ENCODE assay signal across 9 cellular contexts in the genomic region with DNA sequence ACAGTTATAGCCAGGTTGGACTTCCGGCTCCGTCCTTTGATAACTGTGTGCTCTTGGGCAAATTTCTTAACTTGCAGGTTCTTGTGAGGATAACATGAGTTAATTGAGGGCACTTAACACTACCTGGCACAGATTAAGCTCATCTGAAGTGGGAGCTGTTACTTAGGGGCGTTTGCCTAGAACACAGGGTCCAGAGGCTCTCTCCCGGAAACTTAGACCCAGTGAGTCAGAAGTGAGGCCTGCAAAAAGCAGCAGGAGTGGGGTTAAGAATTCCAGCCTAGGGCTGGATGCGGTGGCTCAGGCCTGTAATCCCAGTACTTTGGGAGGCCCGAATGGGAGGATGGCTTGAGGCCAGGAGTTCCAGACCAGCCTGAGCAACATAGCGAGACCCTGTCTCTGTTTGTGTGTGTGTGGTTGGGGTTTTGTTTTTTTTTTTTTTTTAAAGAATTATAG. TPM values are rescaled to one million over a fixed set of nuclear protein-coding genes. Genes with fewer than 3 reads are reported as not detected.
A peak's percentile ranks its signal among the peaks of the same experiment; 100 is the strongest.
DNase-seq lines count a peak whose midpoint lies in the region; ATAC-seq, FAIRE-seq and TF ChIP-seq lines count a peak whose summit lies in the region.
"Had no signal": no experiment of that assay in that cellular context is flagged by ENCODE, and none has a peak within 500 bp of the region (broad histone marks: within the 10 kb centered on the region; RNA-seq: fewer than 3 reads in every experiment).

No MANE protein-coding gene starts in this region.

- peak overlapping the region in 3 of 4 donors; percentile 51 to 78 (median 74) for H3K4me3 ChIP-seq in adrenal gland
- peak overlapping the region; percentile 59 to 71 (median 71) for H3K4me3 ChIP-seq in HepG2 (replicated peaks in 1 of 3; ENCODE audit: insufficient read depth in 1 of 3, low read depth in 2 of 3, low read length in 3 of 3)
- peak overlapping the region; percentile 41 to 89 (median 54) for H3K4me3 ChIP-seq in tibial nerve

- TF ChIP-seq POLR2A in adrenal gland (IDR thresholded peaks at IDR 0.05), result peak in 1 of 2 donors; percentile 4
- no peak for TF ChIP-seq POLR2A in HepG2 (IDR thresholded peaks at IDR 0.05; ENCODE audit: insufficient read depth in 1 of 2, low read depth in 2 of 2, low read length in 2 of 2)
- TF ChIP-seq POLR2A in tibial nerve (IDR thresholded peaks at IDR 0.05), result no peak

- H3K27me3 ChIP-seq in adrenal gland (no peaks in the 10 kb centered on the region), HepG2 (ENCODE audit: control insufficient read depth in 1 of 2, insufficient read depth in 2 of 2, low read length in 2 of 2) (no peaks in the 10 kb centered on the region; a peak in 2 of 5 replicates), tibial nerve (no peaks in the 10 kb centered on the region)

- in situ Hi-C loops in HepG2 (cut with HindIII; ENCODE audit: extremely low pct_ligation_motif_present, low pct_unique_long_range_greater_than_20kb), result loop anchor here (25.0 kb wide), 1 partner anchor 841 kb away; the partner anchor contains the start of genes FBRS and PRR14

- intact Hi-C loops in adrenal gland (cut with DNase I) (no loop called here), HepG2 (cut with micrococcal nuclease; ENCODE audit: unreplicated experiment) (no loop called here)

- TF ChIP-seq CTCF in adrenal gland (IDR thresholded peaks at IDR 0.05) (no peak), HepG2 (CRISPR knock-in tag; IDR thresholded peaks at IDR 0.05) (no peak), tibial nerve (IDR thresholded peaks at IDR 0.05) (no peak)

- H3K9ac ChIP-seq in HepG2 (ENCODE audit: insufficient read depth, low read depth, low read length), result peak overlapping the region; percentile 56

- H3K36me3 ChIP-seq in adrenal gland (replicated peaks in 1 of 2) (peaks cover 0 to 17% of the 10 kb centered on the region in 2 donors), HepG2 (replicated peaks in 1 of 2; ENCODE audit: control insufficient read depth in 1 of 2, insufficient read depth in 2 of 2, low read length in 2 of 2) (peaks cover 0 to 9% of the 10 kb centered on the region in 2 experiments; a peak in 2 of 5 replicates), tibial nerve (peaks cover 0 to 23% (median 0%) of the 10 kb centered on the region in 3 donors)

- no peak for TF ChIP-seq EP300 in HepG2 (IDR thresholded peaks at IDR 0.05; ENCODE audit: low read depth in 2 of 2, low read length in 2 of 2)
- TF ChIP-seq EP300 in HepG2 (CRISPR knock-in tag; IDR thresholded peaks at IDR 0.05; ENCODE audit: borderline replicate concordance), result no peak
- no peak for TF ChIP-seq EP300 in tibial nerve (IDR thresholded peaks at IDR 0.05)

- 21 to 26% (median 25%) methylated on average over 7 of the region's 7 CpGs for WGBS in adrenal gland, 4 donors
- 26% methylated on average over 7 of the region's 7 CpGs for WGBS in HepG2 (ENCODE audit: low lambda C conversion rate)
- 32 to 35% methylated on average over 7 of the region's 7 CpGs for WGBS in tibial nerve, 2 donors

- no peaks in the 10 kb centered on the region for H3K27me3 Mint-ChIP-seq in activated CD8-positive, alpha-beta memory T cell treated with anti-CD3 and anti-CD28 coated beads, Interleukin-2, amount 10 ng/mL, durations not matched to agents 7 days and 5 days

- peak overlapping the region; percentile 71 to 96 (median 91) for H3K27ac ChIP-seq in adrenal gland
- H3K27ac ChIP-seq in HepG2 (ENCODE audit: extremely low read length, insufficient read depth, low read length), result peak overlapping the region; percentile 53
- peak overlapping the region; percentile 55 to 91 (median 86) for H3K27ac ChIP-seq in tibial nerve

- no peak for ATAC-seq in activated CD8-positive, alpha-beta memory T cell treated with anti-CD3 and anti-CD28 coated beads, Interleukin-2, amount 10 ng/mL, durations not matched to agents 7 days and 5 days
- 0 out of 3 replicates have a peak, but pooled peaks have one; percentile 3 for ATAC-seq in HepG2
- ATAC-seq in GM21825 (IDR thresholded peaks at IDR 0.05; ENCODE audit: unreplicated experiment), result no peak

- H3K36me3 Mint-ChIP-seq in activated CD8-positive, alpha-beta memory T cell treated with anti-CD3 and anti-CD28 coated beads, Interleukin-2, amount 10 ng/mL, durations not matched to agents 7 days and 5 days, result peaks cover 34% of the 10 kb centered on the region

- CTCF ChIA-PET in activated CD8-positive, alpha-beta memory T cell treated with anti-CD3 and anti-CD28 coated beads, Interleukin-2, amount 10 ng/mL, durations not matched to agents 7 days and 5 days (lab: Charles Lee), result interaction anchor here (0.7 to 16.1 kb wide), 8 partner anchors 9 to 201 kb away, joined by 3 to 192 read pairs (median 8); partner anchors contain the start of genes C16orf92, KIF22, MAZ and PRRT2
- CTCF ChIA-PET in HepG2 (lab: Yijun Ruan, JAX; ENCODE audit: low intra/inter-chr PET ratio, low total read pairs), result interaction anchor here (3.3 kb wide), 1 partner anchor 27 kb away, joined by 12 read pairs; no protein-coding TSS in a partner anchor

- FAIRE-seq in HepG2 (lab: Jason Lieb, UNC), result no peak
- FAIRE-seq: G401.6 had no signal

- H3K27ac Mint-ChIP-seq in activated CD8-positive, alpha-beta memory T cell treated with anti-CD3 and anti-CD28 coated beads, Interleukin-2, amount 10 ng/mL, durations not matched to agents 7 days and 5 days, result peak overlapping the region; percentile 88

- H3K4me1 ChIP-seq in adrenal gland (replicated peaks in 1 of 2), result peaks cover 64 to 89% of the 10 kb centered on the region in 2 donors
- peaks cover 98% of the 10 kb centered on the region for H3K4me1 ChIP-seq in HepG2 (ENCODE audit: insufficient read depth, low read length)
- peaks cover 0 to 86% (median 66%) of the 10 kb centered on the region in 4 donors for H3K4me1 ChIP-seq in tibial nerve

- no TSS peak for BruUV-seq in HepG2 (replicated peaks; lab: Mats Ljungman, UMichigan)

- TF ChIP-seq RAD21 in HepG2 (CRISPR knock-in tag; IDR thresholded peaks at IDR 0.05), result no peak

- DNase-seq in activated CD8-positive, alpha-beta memory T cell treated with anti-CD3 and anti-CD28 coated beads, Interleukin-2, amount 10 ng/mL, durations not matched to agents 7 days and 5 days, result no peak
- no peak for DNase-seq in activated CD8-positive, alpha-beta memory T cell treated with anti-CD3 and anti-CD28 coated beads, Interleukin-2, amount 50 U/mL, for 48 hours
- DNase-seq in adrenal gland (peak in 5 of 7 donors; percentile 52 to 62 (median 57)), HepG2 (ENCODE audit: low spot score) (no peak), tibial nerve (ENCODE audit: low spot score in 2 of 2) (no peak), NCI-H1436 treated with DMSO at 0.1 percent for 48 hours (lab: John Stamatoyannopoulos, UW) (no peak), NCI-H1694 (lab: John Stamatoyannopoulos, UW) (no peak)

- peak overlapping the region; percentile 86 for H3K4me2 ChIP-seq in HepG2 (ENCODE audit: low read depth, low read length)

- H3K9me3 ChIP-seq in adrenal gland (replicated peaks in 1 of 3) (no peaks in the 10 kb centered on the region), HepG2 (ENCODE audit: low read length) (no peaks in the 10 kb centered on the region), tibial nerve (no peaks in the 10 kb centered on the region)

- POLR2A ChIA-PET in HepG2 (lab: Yijun Ruan, JAX), result interaction anchor here (0.6 to 7.0 kb wide), 15 partner anchors 5 to 78 kb away, joined by 3 to 145 read pairs (median 6); partner anchors contain the start of genes ASPHD1, CDIPT, KIF22 and PRRT2

- peaks cover 72% of the 10 kb centered on the region for H3K4me1 Mint-ChIP-seq in activated CD8-positive, alpha-beta memory T cell treated with anti-CD3 and anti-CD28 coated beads, Interleukin-2, amount 10 ng/mL, durations not matched to agents 7 days and 5 days

- H3K79me2 ChIP-seq in HepG2 (ENCODE audit: insufficient read depth, low read length), result peaks cover 25% of the 10 kb centered on the region

- peak overlapping the region; percentile 91 for H3K4me3 Mint-ChIP-seq in activated CD8-positive, alpha-beta memory T cell treated with anti-CD3 and anti-CD28 coated beads, Interleukin-2, amount 10 ng/mL, durations not matched to agents 7 days and 5 days

- H4K20me1 ChIP-seq in HepG2 (ENCODE audit: insufficient read depth, low read length), result peaks cover 5% of the 10 kb centered on the region; the same call in 1 of the 2 replicates

- no peaks in the 10 kb centered on the region for H3K9me3 Mint-ChIP-seq in activated CD8-positive, alpha-beta memory T cell treated with anti-CD3 and anti-CD28 coated beads, Interleukin-2, amount 10 ng/mL, durations not matched to agents 7 days and 5 days (ENCODE audit: low read depth)

- no peak overlapping the region for H2AFZ ChIP-seq in HepG2 (ENCODE audit: low read length)

RNA-seq across cellular contexts. Expression of gene MVP, which starts 1.4 kb away (rescaled TPM):
- total RNA-seq in activated CD8-positive, alpha-beta memory T cell treated with anti-CD3 and anti-CD28 coated beads, Interleukin-2, amount 10 ng/mL, durations not matched to agents 7 days and 5 days, result 100 to 1,000 TPM; 110 to 123 TPM
- total RNA-seq in adrenal gland (100 to 1,000 TPM; 242 to 492 (median 362) TPM), HepG2 (2016; rRNA removed; fragmentation: Illumina TruSeq; extraction: Trizol) (22.0 and 22.9 TPM in 2 replicates), tibial nerve (100 to 1,000 TPM; 113 to 247 (median 177) TPM)
- polyA plus RNA-seq in adrenal gland (100 to 1,000 TPM; 200 to 470 (median 321) TPM), HepG2 (2011; rRNA removed) (43.5 and 65.5 TPM in 2 replicates)
- total RNA-seq in HepG2 (2016; cell fraction: cytosol; rRNA removed; fragmentation: Illumina TruSeq; extraction: Trizol; ENCODE audit: low read depth), result 3.2 and 3.6 TPM in 2 replicates
- 15.3 and 24.2 TPM in 2 replicates for total RNA-seq in HepG2 (2016; cell fraction: insoluble cytoplasmic fraction; rRNA removed; fragmentation: Illumina TruSeq; extraction: Trizol)
- 7.2 and 7.3 TPM in 2 replicates for total RNA-seq in HepG2 (2016; cell fraction: membrane; rRNA removed; fragmentation: Illumina TruSeq; extraction: Trizol)
- 15.6 and 17.1 TPM in 2 replicates for total RNA-seq in HepG2 (2016; cell fraction: nucleus; rRNA removed; fragmentation: Illumina TruSeq; extraction: Trizol)
- polyA plus RNA-seq in HepG2 (2011; cell fraction: cytosol; rRNA removed), result 24.9 and 28.2 TPM in 2 replicates
- 68.9 and 74.4 TPM in 2 replicates for polyA plus RNA-seq in HepG2 (2011; cell fraction: nucleus; rRNA removed)
- 36.4 and 37.1 TPM in 2 replicates for polyA plus RNA-seq in HepG2 (2012)
- polyA plus RNA-seq in HepG2 (2016; cell fraction: cytosol; fragmentation: Illumina TruSeq; extraction: Trizol; ENCODE audit: low read depth), result 2.1 TPM in 2 replicates
- 14.5 and 16.2 TPM in 2 replicates for polyA plus RNA-seq in HepG2 (2016; cell fraction: insoluble cytoplasmic fraction; fragmentation: Illumina TruSeq; extraction: Trizol; ENCODE audit: low read depth)
- 4.3 and 4.9 TPM in 2 replicates for polyA plus RNA-seq in HepG2 (2016; cell fraction: membrane; fragmentation: Illumina TruSeq; extraction: Trizol; ENCODE audit: low read depth)
- 18.7 and 20.9 TPM in 2 replicates for polyA plus RNA-seq in HepG2 (2016; cell fraction: nucleus; fragmentation: Illumina TruSeq; extraction: Trizol; ENCODE audit: insufficient read depth, low read depth)
- 233 and 295 TPM in 2 replicates for polyA minus RNA-seq in HepG2 (2011; rRNA and poly(A)+ RNA removed; ENCODE audit: low replicate concordance)
- 33.9 and 42.5 TPM in 2 replicates for polyA minus RNA-seq in HepG2 (2011; cell fraction: cytosol; rRNA and poly(A)+ RNA removed)
- 41.5 and 62.7 TPM in 2 replicates for polyA minus RNA-seq in HepG2 (2011; cell fraction: nucleus; rRNA and poly(A)+ RNA removed)

RNA-seq across cellular contexts. Expression of gene PAGR1, which starts 5.7 kb away (rescaled TPM):
- total RNA-seq in activated CD8-positive, alpha-beta memory T cell treated with anti-CD3 and anti-CD28 coated beads, Interleukin-2, amount 10 ng/mL, durations not matched to agents 7 days and 5 days, result 10 to 100 TPM; 34.3 to 35.2 TPM
- total RNA-seq in adrenal gland (10 to 100 TPM; 17.1 to 47.1 (median 39.8) TPM), HepG2 (2016; rRNA removed; fragmentation: Illumina TruSeq; extraction: Trizol) (66.4 and 74.5 TPM in 2 replicates), tibial nerve (10 to 100 TPM; 40.8 to 70.7 (median 61.0) TPM)
- polyA plus RNA-seq in adrenal gland (10 to 100 TPM; 14.2 to 89.1 (median 60.9) TPM), HepG2 (2011; rRNA removed) (9.8 and 9.9 TPM in 2 replicates)
- 27.0 and 29.8 TPM in 2 replicates for total RNA-seq in HepG2 (2016; cell fraction: cytosol; rRNA removed; fragmentation: Illumina TruSeq; extraction: Trizol; ENCODE audit: low read depth)
- total RNA-seq in HepG2 (2016; cell fraction: insoluble cytoplasmic fraction; rRNA removed; fragmentation: Illumina TruSeq; extraction: Trizol), result 66.8 and 70.4 TPM in 2 replicates
- 60.2 and 69.2 TPM in 2 replicates for total RNA-seq in HepG2 (2016; cell fraction: membrane; rRNA removed; fragmentation: Illumina TruSeq; extraction: Trizol)
- total RNA-seq in HepG2 (2016; cell fraction: nucleus; rRNA removed; fragmentation: Illumina TruSeq; extraction: Trizol), result 26.7 and 29.3 TPM in 2 replicates
- polyA plus RNA-seq in HepG2 (2011; cell fraction: cytosol; rRNA removed), result 8.4 and 11.4 TPM in 2 replicates
- polyA plus RNA-seq in HepG2 (2011; cell fraction: nucleus; rRNA removed), result 21.8 and 24.6 TPM in 2 replicates
- polyA plus RNA-seq in HepG2 (2012), result 18.6 and 19.8 TPM in 2 replicates
- polyA plus RNA-seq in HepG2 (2016; cell fraction: cytosol; fragmentation: Illumina TruSeq; extraction: Trizol; ENCODE audit: low read depth), result 35.6 and 42.4 TPM in 2 replicates
- 77.4 and 82.7 TPM in 2 replicates for polyA plus RNA-seq in HepG2 (2016; cell fraction: insoluble cytoplasmic fraction; fragmentation: Illumina TruSeq; extraction: Trizol; ENCODE audit: low read depth)
- 57.3 and 67.2 TPM in 2 replicates for polyA plus RNA-seq in HepG2 (2016; cell fraction: membrane; fragmentation: Illumina TruSeq; extraction: Trizol; ENCODE audit: low read depth)
- 45.2 and 52.8 TPM in 2 replicates for polyA plus RNA-seq in HepG2 (2016; cell fraction: nucleus; fragmentation: Illumina TruSeq; extraction: Trizol; ENCODE audit: insufficient read depth, low read depth)
- 5.5 and 6.5 TPM in 2 replicates for polyA minus RNA-seq in HepG2 (2011; rRNA and poly(A)+ RNA removed; ENCODE audit: low replicate concordance)
- 4.8 and 9.2 TPM in 2 replicates for polyA minus RNA-seq in HepG2 (2011; cell fraction: cytosol; rRNA and poly(A)+ RNA removed)
- 15.1 and 19.6 TPM in 2 replicates for polyA minus RNA-seq in HepG2 (2011; cell fraction: nucleus; rRNA and poly(A)+ RNA removed)

RNA-seq across cellular contexts. Expression of gene PRRT2, which starts 9.7 kb away (rescaled TPM):
- 1 to 10 TPM in 1 of 2 experiments, under 1 TPM in 1; 0.85 to 1.1 TPM for total RNA-seq in activated CD8-positive, alpha-beta memory T cell treated with anti-CD3 and anti-CD28 coated beads, Interleukin-2, amount 10 ng/mL, durations not matched to agents 7 days and 5 days
- total RNA-seq in adrenal gland, result 1 to 10 TPM in 7 of 8 donors, not detected in 1; 1.4 to 8.8 (median 1.9) TPM
- polyA plus RNA-seq in adrenal gland, result 10 to 100 TPM in 1 of 3 donors, 1 to 10 TPM in 1, under 1 TPM in 1; 0.97 to 32.0 (median 5.0) TPM
- total RNA-seq in HepG2 (2016; rRNA removed; fragmentation: Illumina TruSeq; extraction: Trizol), result 0.11 and 0.51 TPM in 2 replicates
- total RNA-seq in HepG2 (2016; cell fraction: cytosol; rRNA removed; fragmentation: Illumina TruSeq; extraction: Trizol; ENCODE audit: low read depth), result not detected in 2 replicates
- 0.76 TPM in 1 of 2 replicates, not detected in the other for total RNA-seq in HepG2 (2016; cell fraction: insoluble cytoplasmic fraction; rRNA removed; fragmentation: Illumina TruSeq; extraction: Trizol)
- total RNA-seq in HepG2 (2016; cell fraction: membrane; rRNA removed; fragmentation: Illumina TruSeq; extraction: Trizol), result 0.28 TPM in 1 of 2 replicates, not detected in the other
- 1.1 and 1.4 TPM in 2 replicates for total RNA-seq in HepG2 (2016; cell fraction: nucleus; rRNA removed; fragmentation: Illumina TruSeq; extraction: Trizol)
- polyA plus RNA-seq in HepG2 (2011; rRNA removed), result 1.1 and 1.8 TPM in 2 replicates
- polyA plus RNA-seq in HepG2 (2011; cell fraction: cytosol; rRNA removed), result 0.31 and 0.38 TPM in 2 replicates
- polyA plus RNA-seq in HepG2 (2011; cell fraction: nucleus; rRNA removed), result 16.2 and 16.5 TPM in 2 replicates
- polyA plus RNA-seq in HepG2 (2012), result 1.6 and 1.7 TPM in 2 replicates
- polyA plus RNA-seq in HepG2 (2016; cell fraction: cytosol; fragmentation: Illumina TruSeq; extraction: Trizol; ENCODE audit: low read depth), result 0.08 TPM in 1 of 2 replicates, not detected in the other
- 0.11 and 0.41 TPM in 2 replicates for polyA plus RNA-seq in HepG2 (2016; cell fraction: insoluble cytoplasmic fraction; fragmentation: Illumina TruSeq; extraction: Trizol; ENCODE audit: low read depth)
- 0.07 and 0.15 TPM in 2 replicates for polyA plus RNA-seq in HepG2 (2016; cell fraction: membrane; fragmentation: Illumina TruSeq; extraction: Trizol; ENCODE audit: low read depth)
- 3.5 and 3.7 TPM in 2 replicates for polyA plus RNA-seq in HepG2 (2016; cell fraction: nucleus; fragmentation: Illumina TruSeq; extraction: Trizol; ENCODE audit: insufficient read depth, low read depth)
- polyA minus RNA-seq in HepG2 (2011; rRNA and poly(A)+ RNA removed; ENCODE audit: low replicate concordance), result 0.07 and 0.56 TPM in 2 replicates
- not detected in 2 replicates for polyA minus RNA-seq in HepG2 (2011; cell fraction: cytosol; rRNA and poly(A)+ RNA removed)
- 1.5 and 2.4 TPM in 2 replicates for polyA minus RNA-seq in HepG2 (2011; cell fraction: nucleus; rRNA and poly(A)+ RNA removed)
- 10 to 100 TPM; 10.0 to 28.4 (median 18.5) TPM for total RNA-seq in tibial nerve

RNA-seq across cellular contexts. Expression of gene MAZ, which starts 15.4 kb away (rescaled TPM):
- total RNA-seq in activated CD8-positive, alpha-beta memory T cell treated with anti-CD3 and anti-CD28 coated beads, Interleukin-2, amount 10 ng/mL, durations not matched to agents 7 days and 5 days, result 100 to 1,000 TPM; 411 to 434 TPM
- 100 to 1,000 TPM in 6 of 8 donors, 10 to 100 TPM in 2; 78.8 to 247 (median 145) TPM for total RNA-seq in adrenal gland
- 100 to 1,000 TPM; 108 to 304 (median 147) TPM for polyA plus RNA-seq in adrenal gland
- total RNA-seq in HepG2 (2016; rRNA removed; fragmentation: Illumina TruSeq; extraction: Trizol), result 229 and 277 TPM in 2 replicates
- total RNA-seq in HepG2 (2016; cell fraction: cytosol; rRNA removed; fragmentation: Illumina TruSeq; extraction: Trizol; ENCODE audit: low read depth), result 423 and 431 TPM in 2 replicates
- total RNA-seq in HepG2 (2016; cell fraction: insoluble cytoplasmic fraction; rRNA removed; fragmentation: Illumina TruSeq; extraction: Trizol), result 196 and 286 TPM in 2 replicates
- 825 and 837 TPM in 2 replicates for total RNA-seq in HepG2 (2016; cell fraction: membrane; rRNA removed; fragmentation: Illumina TruSeq; extraction: Trizol)
- total RNA-seq in HepG2 (2016; cell fraction: nucleus; rRNA removed; fragmentation: Illumina TruSeq; extraction: Trizol), result 134 and 167 TPM in 2 replicates
- 203 and 255 TPM in 2 replicates for polyA plus RNA-seq in HepG2 (2011; rRNA removed)
- polyA plus RNA-seq in HepG2 (2011; cell fraction: cytosol; rRNA removed), result 164 and 235 TPM in 2 replicates
- 242 and 334 TPM in 2 replicates for polyA plus RNA-seq in HepG2 (2011; cell fraction: nucleus; rRNA removed)
- 301 and 452 TPM in 2 replicates for polyA plus RNA-seq in HepG2 (2012)
- 608 and 677 TPM in 2 replicates for polyA plus RNA-seq in HepG2 (2016; cell fraction: cytosol; fragmentation: Illumina TruSeq; extraction: Trizol; ENCODE audit: low read depth)
- 287 and 420 TPM in 2 replicates for polyA plus RNA-seq in HepG2 (2016; cell fraction: insoluble cytoplasmic fraction; fragmentation: Illumina TruSeq; extraction: Trizol; ENCODE audit: low read depth)
- 1,001 and 1,210 TPM in 2 replicates for polyA plus RNA-seq in HepG2 (2016; cell fraction: membrane; fragmentation: Illumina TruSeq; extraction: Trizol; ENCODE audit: low read depth)
- polyA plus RNA-seq in HepG2 (2016; cell fraction: nucleus; fragmentation: Illumina TruSeq; extraction: Trizol; ENCODE audit: insufficient read depth, low read depth), result 330 and 379 TPM in 2 replicates
- polyA minus RNA-seq in HepG2 (2011; rRNA and poly(A)+ RNA removed; ENCODE audit: low replicate concordance), result 512 and 628 TPM in 2 replicates
- polyA minus RNA-seq in HepG2 (2011; cell fraction: cytosol; rRNA and poly(A)+ RNA removed), result 217 and 237 TPM in 2 replicates
- 59.9 and 60.5 TPM in 2 replicates for polyA minus RNA-seq in HepG2 (2011; cell fraction: nucleus; rRNA and poly(A)+ RNA removed)
- total RNA-seq in tibial nerve, result 10 to 100 TPM; 40.0 to 75.9 (median 62.0) TPM

RNA-seq across cellular contexts. Expression of gene KIF22, which starts 31.1 kb away (rescaled TPM):
- total RNA-seq in activated CD8-positive, alpha-beta memory T cell treated with anti-CD3 and anti-CD28 coated beads, Interleukin-2, amount 10 ng/mL, durations not matched to agents 7 days and 5 days, result 100 to 1,000 TPM; 205 to 266 TPM
- 10 to 100 TPM in 7 of 8 donors, 1 to 10 TPM in 1; 8.8 to 30.7 (median 16.2) TPM for total RNA-seq in adrenal gland
- polyA plus RNA-seq in adrenal gland, result 100 to 1,000 TPM in 2 of 3 donors, 1 to 10 TPM in 1; 9.1 to 127 (median 112) TPM
- 103 and 118 TPM in 2 replicates for total RNA-seq in HepG2 (2016; rRNA removed; fragmentation: Illumina TruSeq; extraction: Trizol)
- total RNA-seq in HepG2 (2016; cell fraction: cytosol; rRNA removed; fragmentation: Illumina TruSeq; extraction: Trizol; ENCODE audit: low read depth), result 18.5 and 19.7 TPM in 2 replicates
- total RNA-seq in HepG2 (2016; cell fraction: insoluble cytoplasmic fraction; rRNA removed; fragmentation: Illumina TruSeq; extraction: Trizol), result 91.9 and 121 TPM in 2 replicates
- total RNA-seq in HepG2 (2016; cell fraction: membrane; rRNA removed; fragmentation: Illumina TruSeq; extraction: Trizol), result 25.3 and 25.9 TPM in 2 replicates
- total RNA-seq in HepG2 (2016; cell fraction: nucleus; rRNA removed; fragmentation: Illumina TruSeq; extraction: Trizol), result 125 and 140 TPM in 2 replicates
- polyA plus RNA-seq in HepG2 (2011; rRNA removed), result 68.4 and 95.8 TPM in 2 replicates
- 37.5 and 70.2 TPM in 2 replicates for polyA plus RNA-seq in HepG2 (2011; cell fraction: cytosol; rRNA removed)
- 159 and 266 TPM in 2 replicates for polyA plus RNA-seq in HepG2 (2011; cell fraction: nucleus; rRNA removed)
- polyA plus RNA-seq in HepG2 (2012), result 32.0 and 51.7 TPM in 2 replicates
- 11.4 and 13.1 TPM in 2 replicates for polyA plus RNA-seq in HepG2 (2016; cell fraction: cytosol; fragmentation: Illumina TruSeq; extraction: Trizol; ENCODE audit: low read depth)
- polyA plus RNA-seq in HepG2 (2016; cell fraction: insoluble cytoplasmic fraction; fragmentation: Illumina TruSeq; extraction: Trizol; ENCODE audit: low read depth), result 85.0 and 106 TPM in 2 replicates
- 15.8 and 19.2 TPM in 2 replicates for polyA plus RNA-seq in HepG2 (2016; cell fraction: membrane; fragmentation: Illumina TruSeq; extraction: Trizol; ENCODE audit: low read depth)
- polyA plus RNA-seq in HepG2 (2016; cell fraction: nucleus; fragmentation: Illumina TruSeq; extraction: Trizol; ENCODE audit: insufficient read depth, low read depth), result 240 and 250 TPM in 2 replicates
- 158 and 325 TPM in 2 replicates for polyA minus RNA-seq in HepG2 (2011; rRNA and poly(A)+ RNA removed; ENCODE audit: low replicate concordance)
- polyA minus RNA-seq in HepG2 (2011; cell fraction: cytosol; rRNA and poly(A)+ RNA removed), result 28.8 and 45.0 TPM in 2 replicates
- 109 and 117 TPM in 2 replicates for polyA minus RNA-seq in HepG2 (2011; cell fraction: nucleus; rRNA and poly(A)+ RNA removed)
- total RNA-seq in tibial nerve, result 10 to 100 TPM; 19.9 to 42.8 (median 40.5) TPM

Comparison
In these comparisons a context has a peak if more than half of its experiments do, and no peak if none do; other contexts are left out.
1. DNase-seq: peak in adrenal gland (5 of 7); none in activated CD8-positive, alpha-beta memory T cell treated with anti-CD3 and anti-CD28 coated beads, Interleukin-2, amount 10 ng/mL, durations not matched to agents 7 days and 5 days (single experiment), activated CD8-positive, alpha-beta memory T cell treated with anti-CD3 and anti-CD28 coated beads, Interleukin-2, amount 50 U/mL, for 48 hours (single experiment), HepG2 (single experiment), tibial nerve (0 of 2), NCI-H1436 treated with DMSO at 0.1 percent for 48 hours (single experiment) and NCI-H1694 (single experiment).
2. Peak in every context shown above with its lines, with median percentiles within 50 percentile points of each other: H3K27ac ChIP-seq and H3K4me3 ChIP-seq.